ENCODE assay signal across 9 cellular contexts in the genomic region with DNA sequence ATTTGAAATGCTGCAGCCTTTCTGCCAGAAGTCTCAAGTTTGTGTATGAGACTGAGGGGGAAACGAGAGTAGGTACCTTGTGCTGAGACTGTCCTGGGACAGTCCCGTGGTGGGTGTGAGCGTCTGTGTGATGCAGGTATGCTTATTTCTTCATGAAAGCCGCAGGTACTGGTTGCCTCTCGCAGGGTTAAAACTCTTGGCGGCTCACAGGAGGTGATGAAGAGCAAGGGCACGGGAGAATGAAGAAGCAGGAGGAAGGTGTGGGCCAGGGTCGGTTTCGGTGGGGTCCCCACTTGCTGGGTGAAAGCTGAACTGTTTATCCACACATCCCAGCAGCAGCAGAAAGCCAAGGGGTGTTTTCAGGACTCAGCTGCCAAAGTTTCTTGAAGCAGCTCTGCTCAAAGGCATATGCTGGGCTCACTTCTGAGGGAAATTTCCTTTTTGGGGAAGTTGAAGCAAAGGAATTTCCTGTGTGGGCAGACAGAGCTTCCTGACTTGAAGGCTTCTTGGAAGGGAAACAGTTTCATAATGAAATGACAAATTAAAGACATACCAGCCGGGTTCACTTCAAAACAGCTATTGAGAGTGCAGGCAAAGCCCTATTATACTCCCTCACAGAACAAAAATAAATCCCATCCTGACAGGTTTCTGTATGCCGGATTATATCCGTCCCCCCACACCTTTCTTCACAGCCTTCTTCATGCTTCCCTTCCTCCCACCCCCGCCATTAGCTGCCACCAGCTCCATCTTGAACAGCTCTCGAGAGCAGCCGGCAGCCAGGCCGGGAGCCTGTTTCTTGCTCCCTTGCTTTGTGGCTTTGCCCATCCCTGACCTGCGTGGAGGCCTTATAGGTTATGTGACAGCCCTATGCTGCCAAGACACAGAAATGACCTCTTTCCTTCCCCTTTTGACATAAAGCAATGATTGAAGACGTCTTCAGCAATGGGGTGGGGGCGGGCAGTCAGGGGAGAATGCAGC.
DNase-seq lines count a peak whose midpoint lies in the region; ATAC-seq and TF ChIP-seq lines count a peak whose summit lies in the region.
"Had no signal": no experiment of that assay in that cellular context is flagged by ENCODE, and none has a peak within 500 bp of the region (broad histone marks: within the 10 kb centered on the region; RNA-seq: fewer than 3 reads in every experiment).

No MANE protein-coding gene starts in this region.

- H3K79me2 ChIP-seq in SU-DHL-6 (ENCODE audit: insufficient read depth, low read length) = no peaks in the 10 kb centered on the region

- no peak overlapping the region for H3K4me3 ChIP-seq in SU-DHL-6 (ENCODE audit: insufficient read depth, low read length, poor library complexity, severe bottlenecking)
- peak overlapping the region in 2 of 3 donors; percentile 27 to 39 for H3K4me3 ChIP-seq in breast epithelium
- H3K4me3 ChIP-seq in mesodermal cell (ENCODE audit: extremely low read depth, insufficient read depth, low read length, poor library complexity, severe bottlenecking) = no peak overlapping the region

- peak; percentile 74 for ATAC-seq in GM18520 (IDR thresholded peaks at IDR 0.05; ENCODE audit: unreplicated experiment)
- peak; percentile 66 for ATAC-seq in HG03025 (IDR thresholded peaks at IDR 0.05; ENCODE audit: low FRiP score, unreplicated experiment)

- H3K36me3 ChIP-seq in SU-DHL-6 (ENCODE audit: low read length) = no peaks in the 10 kb centered on the region
- H3K36me3 ChIP-seq in breast epithelium = no peaks in the 10 kb centered on the region
- H3K36me3 ChIP-seq in mesodermal cell (ENCODE audit: control insufficient read depth, insufficient read depth, low read length) = peaks cover 10% of the 10 kb centered on the region

- 0 out of 2 replicates have a peak overlapping the region, but pooled peaks have one; percentile 32 for H3K27ac ChIP-seq in SU-DHL-6 (ENCODE audit: low read depth, low read length)
- H3K27ac ChIP-seq in breast epithelium = peak overlapping the region; percentile 78 to 88
- peak overlapping the region; percentile 77 for H3K27ac ChIP-seq in mesodermal cell (ENCODE audit: low read depth, low read length, severe bottlenecking)
- H3K27ac ChIP-seq: VCaP had no signal

- H3K9me3 ChIP-seq in SU-DHL-6 (ENCODE audit: insufficient read depth, low read length) (no peaks in the 10 kb centered on the region), breast epithelium (no peaks in the 10 kb centered on the region), mesodermal cell (ENCODE audit: control insufficient read depth, low read length) (no peaks in the 10 kb centered on the region)

- DNase-seq in breast epithelium (ENCODE audit: low spot score in 2 of 2) (peak in 1 of 2 donors; percentile 64), NCI-H1417 treated with DMSO at 0.1 percent for 48 hours (lab: John Stamatoyannopoulos, UW) (no peak), DMS 273 (lab: John Stamatoyannopoulos, UW; ENCODE audit: unreplicated experiment) (no peak)
- peak; percentile 25 to 76 for DNase-seq in stimulated activated CD8-positive, alpha-beta memory T cell treated with anti-CD3 and anti-CD28 coated beads, Interleukin-7, amount 100 ng/mL, for 48 hours (ENCODE audit: extremely low read depth in 1 of 2, low read depth in 1 of 2)

- peak overlapping the region; percentile 10 for H3K4me2 ChIP-seq in SU-DHL-6 (ENCODE audit: low read depth, low read length, poor library complexity, severe bottlenecking)

- TF ChIP-seq POLR2A in breast epithelium (IDR thresholded peaks at IDR 0.05) = no peak

- no peaks in the 10 kb centered on the region for H4K20me1 ChIP-seq in SU-DHL-6 (ENCODE audit: low read depth, low read length)

- no peaks in the 10 kb centered on the region for H3F3A ChIP-seq in SU-DHL-6 (ENCODE audit: insufficient read depth)

- no peak overlapping the region for H2AFZ ChIP-seq in SU-DHL-6 (ENCODE audit: low read depth, low read length, severe bottlenecking)

- no peaks in the 10 kb centered on the region for H3K9me2 ChIP-seq in SU-DHL-6 (replicated peaks; ENCODE audit: insufficient read depth, low read length)

- WGBS in mesodermal cell (ENCODE audit: insufficient coverage in 2 of 2), 2 experiments = 75 to 76% methylated on average over 12 to 15 of the region's 19 CpGs

- intact Hi-C loops in breast epithelium (cut with DNase I; ENCODE audit: low total_unique reads) = no loop called here

- TF ChIP-seq CTCF in SU-DHL-6 (IDR thresholded peaks at IDR 0.05; ENCODE audit: insufficient read depth, low read length, poor library complexity, severe bottlenecking) (no peak), breast epithelium (IDR thresholded peaks at IDR 0.05) (no peak)

- H3K4me1 ChIP-seq in breast epithelium (peaks cover 0 to 18% of the 10 kb centered on the region in 2 donors), mesodermal cell (ENCODE audit: control insufficient read depth, insufficient read depth, low read length, poor library complexity, severe bottlenecking) (peaks cover 29% of the 10 kb centered on the region)

- H3K27me3 ChIP-seq in SU-DHL-6 (ENCODE audit: low read length) (no peaks in the 10 kb centered on the region), breast epithelium (no peaks in the 10 kb centered on the region)

- no peak overlapping the region for H3K9ac ChIP-seq in SU-DHL-6 (ENCODE audit: low read length)

Comparison
In these comparisons a context has a peak if more than half of its experiments do, and no peak if none do; other contexts are left out.
1. H3K27ac ChIP-seq: peak in every context shown above with its lines; median percentile 83 in breast epithelium; 77 in mesodermal cell; 32 in SU-DHL-6.
2. H3K4me3 ChIP-seq: peak in breast epithelium (2 of 3); none in SU-DHL-6 (single experiment) and mesodermal cell (single experiment).
3. DNase-seq: peak in stimulated activated CD8-positive, alpha-beta memory T cell treated with anti-CD3 and anti-CD28 coated beads, Interleukin-7, amount 100 ng/mL, for 48 hours (2 of 2); none in NCI-H1417 treated with DMSO at 0.1 percent for 48 hours (single experiment) and DMS 273 (single experiment).